In the genomic region with DNA sequence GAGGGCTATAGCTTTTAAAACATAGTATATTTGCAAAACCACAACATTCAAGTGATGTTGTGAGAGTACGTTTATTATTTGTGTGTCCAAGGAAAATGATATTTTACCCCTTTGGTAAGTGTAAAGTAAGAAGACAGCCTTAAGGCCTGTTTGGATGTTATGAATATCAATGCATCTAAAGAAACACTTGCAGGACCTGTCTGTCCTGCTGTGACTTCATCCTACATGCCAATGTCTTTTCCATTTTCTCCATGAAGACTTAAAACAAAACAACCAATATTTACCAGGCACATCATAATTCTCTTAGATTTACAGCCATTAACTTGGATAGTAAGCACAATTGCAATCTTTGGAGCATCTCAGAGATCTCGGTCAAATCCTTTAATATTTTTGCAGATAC, we compare ENCODE assay signal across 35 cellular contexts. TPM values are rescaled to one million over a fixed set of nuclear protein-coding genes. Genes with fewer than 3 reads are reported as not detected.
"Had no signal": no experiment of that assay in that cellular context is flagged by ENCODE, and none has a peak within 500 bp of the region (broad histone marks: within the 10 kb centered on the region; RNA-seq: fewer than 3 reads in every experiment).

No MANE protein-coding gene starts in this region.

- H3K9ac ChIP-seq: KMS-11 had no signal

- H3K9me3 ChIP-seq: MG63 had no signal

- DNase-seq: Karpas-422, Kasumi-1, MG63, MM.1S, MV-4-11, NCI-H1048, NCI-H1092, NCI-H1092 treated with DMSO at 0.1 percent for 48 hours, NCI-H1105, NCI-H1105 treated with DMSO at 0.1 percent for 48 hours, NCI-H1417, NCI-H1417 treated with DMSO at 0.1 percent for 48 hours, NCI-H1436, NCI-H1436 treated with DMSO at 0.1 percent for 48 hours, NCI-H146, NCI-H1694, NCI-H1694 treated with DMSO at 0.1 percent for 48 hours, NCI-H187, NCI-H187 treated with DMSO at 0.1 percent for 48 hours, NCI-H1930, NCI-H2029, NCI-H2029 treated with DMSO at 0.1 percent for 48 hours, NCI-H2081, NCI-H2081 treated with DMSO at 0.1 percent for 48 hours, NCI-H2107, NCI-H2171, NCI-H2171 treated with DMSO at 0.1 percent for 48 hours, NCI-H2227 treated with DMSO at 0.1 percent for 48 hours, NCI-H226, NCI-H345, NCI-H446, NCI-H446 treated with DMSO at 0.1 percent for 48 hours, NCI-H510A had no signal

- H3K4me3 ChIP-seq: MG63 had no signal

- H3K4me2 ChIP-seq: KMS-11 had no signal

- H3K36me3 ChIP-seq: MG63 had no signal

- H3K27ac ChIP-seq: KMS-11 had no signal

RNA-seq across cellular contexts. Expression of a gene that starts 29.0 kb away (rescaled TPM):
- total RNA-seq: NCI-H460 had no signal
